In genomic region chr11:35424157-35424945, GRCh38 we compare ENCODE assay signal across 20 cellular contexts. TPM values are rescaled to one million over a fixed set of nuclear protein-coding genes. Genes with fewer than 3 reads are reported as not detected.
"Had no signal": no experiment of that assay in that cellular context is flagged by ENCODE, and none has a peak within 500 bp of the region (broad histone marks: within the 10 kb centered on the region; RNA-seq: fewer than 3 reads in every experiment).

No MANE protein-coding gene starts in this region.

- H3K27me3 ChIP-seq: uterus had no signal

- H3K9me3 ChIP-seq: left lung, neutrophil, tibial nerve, uterus had no signal

- ATAC-seq: activated CD4-positive, alpha-beta T cell treated with anti-CD3 and anti-CD28 coated beads for 36 hours; left lung; naive thymus-derived CD4-positive, alpha-beta T cell; stimulated activated effector memory CD8-positive, alpha-beta T cell treated with anti-CD3 and anti-CD28 coated beads, Interleukin-12 subunit alpha, Interleukin-12 subunit beta, amount 100 ng/mL, for 72 hours; T-helper 17 cell had no signal

- H3K27ac ChIP-seq: coronary artery, left lung, neutrophil, tibial nerve, uterus had no signal

- DNase-seq: activated CD4-positive, alpha-beta memory T cell treated with anti-CD3 and anti-CD28 coated beads, Interleukin-2, amount 10 ng/mL, durations not matched to agents 7 days and 5 days; activated CD4-positive, alpha-beta T cell treated with anti-CD3 and anti-CD28 coated beads for 36 hours; activated effector memory CD4-positive, alpha-beta T cell treated with Interleukin-2 at 50 U/mL for 16 hours; activated naive CD4-positive, alpha-beta T cell treated with anti-CD3 and anti-CD28 coated beads, Interleukin-2, amount 50 U/mL, for 16 hours; activated T-cell treated with anti-CD3 and anti-CD28 coated beads, Interleukin-2, amount 50 U/mL, for 24 hours; central memory CD4-positive, alpha-beta T cell; effector CD8-positive, alpha-beta T cell; hippocampal formation; kidney; left lung; mammary epithelial cell; naive thymus-derived CD4-positive, alpha-beta T cell; retina; T-helper 17 cell; uterus had no signal

- H3K36me3 ChIP-seq: left lung, neutrophil, tibial nerve, uterus had no signal

- H3K4me3 ChIP-seq: coronary artery, left lung, tibial nerve, uterus had no signal

- H3K4me1 ChIP-seq: uterus had no signal

RNA-seq across cellular contexts. Expression of gene SLC1A2, which starts 5.0 kb away (rescaled TPM):
- total RNA-seq: activated CD4-positive, alpha-beta memory T cell treated with anti-CD3 and anti-CD28 coated beads, Interleukin-2, amount 10 ng/mL, durations not matched to agents 7 days and 5 days; activated CD4-positive, alpha-beta T cell treated with anti-CD3 and anti-CD28 coated beads for 36 hours; glomerular endothelial cell had no signal
- polyA plus RNA-seq: mammary epithelial cell; naive thymus-derived CD4-positive, alpha-beta T cell had no signal
